Comparison of ENCODE assay signal across 9 cellular contexts in genomic region chr1:234260578-234260977, GRCh38.
DNase-seq lines count a peak whose midpoint lies in the region; ATAC-seq and TF ChIP-seq lines count a peak whose summit lies in the region.
"Had no signal": no experiment of that assay in that cellular context is flagged by ENCODE, and none has a peak within 500 bp of the region (broad histone marks: within the 10 kb centered on the region; RNA-seq: fewer than 3 reads in every experiment).

No MANE protein-coding gene starts in this region.

- WGBS in mesendoderm (ENCODE audit: extremely low coverage, insufficient coverage, low lambda C conversion rate) = no CpG with 5 or more reads among the region's 7 CpGs
- WGBS in sigmoid colon, 2 donors = 45 to 71% methylated on average over 7 of the region's 7 CpGs
- WGBS in esophagus squamous epithelium, 2 donors = 19 to 40% methylated on average over 7 of the region's 7 CpGs

- no peak for ATAC-seq in HG02588 (IDR thresholded peaks at IDR 0.05; ENCODE audit: unreplicated experiment)

- H3K4me1 ChIP-seq in mesendoderm (ENCODE audit: control insufficient read depth, low read depth, low read length) (peaks cover 11% of the 10 kb centered on the region), sigmoid colon (no peaks in the 10 kb centered on the region), esophagus squamous epithelium (no peaks in the 10 kb centered on the region)

- H3K4me2 ChIP-seq in mesendoderm (ENCODE audit: low read length) = no peak overlapping the region

- no peaks in the 10 kb centered on the region for H3K27me3 ChIP-seq in mesendoderm (ENCODE audit: insufficient read depth, low read length, poor library complexity)
- H3K27me3 ChIP-seq in sigmoid colon = no peaks in the 10 kb centered on the region
- no peaks in the 10 kb centered on the region for H3K27me3 ChIP-seq in esophagus squamous epithelium

- H2BK5ac ChIP-seq in mesendoderm (ENCODE audit: low read length) = no peak overlapping the region

- no peak overlapping the region for H2BK120ac ChIP-seq in mesendoderm (ENCODE audit: low read depth, low read length)

- H2BK15ac ChIP-seq in mesendoderm (replicated peaks; ENCODE audit: low read depth) = no peak overlapping the region

- H4K5ac ChIP-seq in mesendoderm (ENCODE audit: low read length) = no peak overlapping the region

- H3K27me3 Mint-ChIP-seq in activated naive CD4-positive, alpha-beta T cell treated with anti-CD3 and anti-CD28 coated beads, Interleukin-2, amount 10 ng/mL, durations not matched to agents 7 days and 5 days = peaks cover 6% of the 10 kb centered on the region

- no peak overlapping the region for H4K8ac ChIP-seq in mesendoderm (ENCODE audit: low read depth, low read length)

- TF ChIP-seq POLR2A in sigmoid colon (IDR thresholded peaks at IDR 0.05) (no peak), esophagus squamous epithelium (IDR thresholded peaks at IDR 0.05) (no peak)

- H3K9me3 ChIP-seq in sigmoid colon (peaks cover 0 to 4% (median 0%) of the 10 kb centered on the region in 4 donors), esophagus squamous epithelium (peaks cover 0 to 8% (median 3%) of the 10 kb centered on the region in 3 donors)

- no peaks in the 10 kb centered on the region for H3K79me2 ChIP-seq in mesendoderm (ENCODE audit: control insufficient read depth, insufficient read depth, low read length)

- no peaks in the 10 kb centered on the region for H3K79me1 ChIP-seq in mesendoderm (ENCODE audit: low read length)

- peak overlapping the region; percentile 81 for H2AK5ac ChIP-seq in mesendoderm (ENCODE audit: low read length)

- CTCF ChIA-PET in activated naive CD4-positive, alpha-beta T cell treated with anti-CD3 and anti-CD28 coated beads, Interleukin-2, amount 10 ng/mL, durations not matched to agents 7 days and 5 days (lab: Charles Lee) = interaction anchor here (0.6 kb wide), 1 partner anchor 124 kb away, joined by 3 read pairs; no protein-coding TSS in a partner anchor

- H3K36me3 ChIP-seq in mesendoderm (ENCODE audit: control insufficient read depth, insufficient read depth, low read length) (no peaks in the 10 kb centered on the region), sigmoid colon (no peaks in the 10 kb centered on the region), esophagus squamous epithelium (no peaks in the 10 kb centered on the region)

- no peak overlapping the region for H3K18ac ChIP-seq in mesendoderm (ENCODE audit: low read length)

- TF ChIP-seq CTCF in sigmoid colon (IDR thresholded peaks at IDR 0.05) (no peak), esophagus squamous epithelium (IDR thresholded peaks at IDR 0.05) (no peak)

- H3K4ac ChIP-seq in mesendoderm (ENCODE audit: low read depth, low read length) = no peak overlapping the region

- H3K4me1 Mint-ChIP-seq in activated naive CD4-positive, alpha-beta T cell treated with anti-CD3 and anti-CD28 coated beads, Interleukin-2, amount 10 ng/mL, durations not matched to agents 7 days and 5 days = peaks cover 18% of the 10 kb centered on the region

- no peak for TF ChIP-seq EP300 in sigmoid colon (IDR thresholded peaks at IDR 0.05)

- H3K56ac ChIP-seq in mesendoderm (ENCODE audit: low read length) = peak overlapping the region; percentile 10

- DNase-seq in H4 (ENCODE audit: low spot score) (peak; percentile 46), M059J (ENCODE audit: low read depth) (peak; percentile 73), mesendoderm (no peak), sigmoid colon (no peak), esophagus squamous epithelium (lab: John Stamatoyannopoulos, UW) (no peak)
- peak; percentile 36 for DNase-seq in activated naive CD4-positive, alpha-beta T cell treated with anti-CD3 and anti-CD28 coated beads, Interleukin-2, amount 10 ng/mL, durations not matched to agents 7 days and 5 days
- DNase-seq: NCI-H1048, NCI-H748 treated with DMSO at 0.1 percent for 48 hours had no signal

- H3K4me3 ChIP-seq in mesendoderm (ENCODE audit: low read length) = no peak overlapping the region
- H3K4me3 ChIP-seq in sigmoid colon = no peak overlapping the region
- H3K4me3 ChIP-seq in esophagus squamous epithelium = no peak overlapping the region

- no peak overlapping the region for H3K27ac ChIP-seq in mesendoderm (ENCODE audit: low read depth, low read length)
- no peak overlapping the region for H3K27ac ChIP-seq in sigmoid colon
- no peak overlapping the region for H3K27ac ChIP-seq in esophagus squamous epithelium

- H3K36me3 Mint-ChIP-seq in activated naive CD4-positive, alpha-beta T cell treated with anti-CD3 and anti-CD28 coated beads, Interleukin-2, amount 10 ng/mL, durations not matched to agents 7 days and 5 days = peaks cover 29% of the 10 kb centered on the region

- H3K9ac ChIP-seq in mesendoderm (ENCODE audit: low read length) = no peak overlapping the region

- H3K23ac ChIP-seq in mesendoderm (ENCODE audit: low read length) = no peak overlapping the region

- H3K4me3 Mint-ChIP-seq in activated naive CD4-positive, alpha-beta T cell treated with anti-CD3 and anti-CD28 coated beads, Interleukin-2, amount 10 ng/mL, durations not matched to agents 7 days and 5 days = no peak overlapping the region

- peaks cover 9% of the 10 kb centered on the region for H3K9me3 Mint-ChIP-seq in activated naive CD4-positive, alpha-beta T cell treated with anti-CD3 and anti-CD28 coated beads, Interleukin-2, amount 10 ng/mL, durations not matched to agents 7 days and 5 days

- intact Hi-C loops in sigmoid colon (cut with DNase I) = no loop called here
- intact Hi-C loops in esophagus squamous epithelium (cut with DNase I) = no loop called here

- peak overlapping the region; percentile 13 for H3K27ac Mint-ChIP-seq in activated naive CD4-positive, alpha-beta T cell treated with anti-CD3 and anti-CD28 coated beads, Interleukin-2, amount 10 ng/mL, durations not matched to agents 7 days and 5 days

Comparison
In these comparisons a context has a peak if more than half of its experiments do, and no peak if none do; other contexts are left out.
1. DNase-seq: peak in H4 (single experiment), M059J (single experiment) and activated naive CD4-positive, alpha-beta T cell treated with anti-CD3 and anti-CD28 coated beads, Interleukin-2, amount 10 ng/mL, durations not matched to agents 7 days and 5 days (single experiment); none in mesendoderm (single experiment), sigmoid colon (single experiment) and esophagus squamous epithelium (single experiment).